2 cellular contexts compared by ENCODE assay signal in genomic region chr1:228871314-228872061, GRCh38.
A peak's percentile ranks its signal among the peaks of the same experiment; 100 is the strongest.
TF ChIP-seq lines count a peak whose summit lies in the region.

No MANE protein-coding gene starts in this region.

TF ChIP-seq in SK-N-SH, 30 proteins besides CTCF, POLR2A, EP300 and RAD21 (continued from another document):
- TF ChIP-seq SIN3A (IDR thresholded peaks at IDR 0.05; ENCODE audit: borderline replicate concordance, low read depth, low read length) = no peak
- peak; percentile 80 for TF ChIP-seq GATA2 (CRISPR knock-in tag; IDR thresholded peaks at IDR 0.05)
- TF ChIP-seq RCOR1 (IDR thresholded peaks at IDR 0.05; ENCODE audit: low read length) = peak; percentile 5; the same call in 1 of the 2 replicates
- no peak for TF ChIP-seq EZH2phosphoT487 (IDR thresholded peaks at IDR 0.05; ENCODE audit: borderline replicate concordance, low read depth)
- no peak for TF ChIP-seq PBX3 (IDR thresholded peaks at IDR 0.05)
- TF ChIP-seq GABPA (IDR thresholded peaks at IDR 0.05; ENCODE audit: low read depth) = no peak
TF ChIP-seq in SK-N-SH: peak in this region for 4.

TF ChIP-seq in HepG2, 621 proteins besides CTCF, POLR2A, EP300 and RAD21 (continued from another document):
- TF ChIP-seq PRDM4 (CRISPR knock-in tag; IDR thresholded peaks at IDR 0.05; ENCODE audit: borderline replicate concordance) = no peak
- TF ChIP-seq AKNA (CRISPR knock-in tag; IDR thresholded peaks at IDR 0.05; ENCODE audit: borderline replicate concordance) = no peak
- no peak for TF ChIP-seq TFDP2 (CRISPR knock-in tag; IDR thresholded peaks at IDR 0.05)
- TF ChIP-seq SOX6 (IDR thresholded peaks at IDR 0.05) = no peak
- TF ChIP-seq SOX6 (CRISPR knock-in tag; IDR thresholded peaks at IDR 0.05) = no peak
- TF ChIP-seq ZNF180 (CRISPR knock-in tag; IDR thresholded peaks at IDR 0.05; ENCODE audit: borderline replicate concordance, low read depth) = no peak
